ENCODE assay signal across 29 cellular contexts in genomic region chr1:201606581-201606980, GRCh38.
"Had no signal": no experiment of that assay in that cellular context is flagged by ENCODE, and none has a peak within 500 bp of the region (broad histone marks: within the 10 kb centered on the region; RNA-seq: fewer than 3 reads in every experiment).

No MANE protein-coding gene starts in this region.

- H3K36me3 ChIP-seq: breast epithelium, ovary, tibial nerve, WERI-Rb-1 had no signal

- H3K4me1 ChIP-seq: breast epithelium had no signal

- H3K9me3 ChIP-seq: breast epithelium, ovary, tibial nerve had no signal

- H3K27ac ChIP-seq: breast epithelium, ovary, tibial nerve, WERI-Rb-1 had no signal

- H3K4me3 ChIP-seq: breast epithelium, ovary, skin epidermis, tibial nerve had no signal

- DNase-seq: activated CD4-positive, alpha-beta memory T cell treated with anti-CD3 and anti-CD28 coated beads, Interleukin-2, amount 10 ng/mL, durations not matched to agents 7 days and 5 days; activated CD4-positive, alpha-beta T cell treated with anti-CD3 and anti-CD28 coated beads, Interleukin-2, amount 10 ng/mL, durations not matched to agents 7 days and 5 days; activated CD4-positive, CD25-positive, alpha-beta regulatory T cell treated with anti-CD3 and anti-CD28 coated beads, Interleukin-2, amount 50 U/mL, for 72 hours; activated gamma-delta T cell treated with Interleukin-2 at 50 U/mL for 16 hours; activated naive CD4-positive, alpha-beta T cell treated with anti-CD3 and anti-CD28 coated beads, Interleukin-2, amount 50 U/mL, for 16 hours; activated T-cell treated with anti-CD3 and anti-CD28 coated beads, Interleukin-2, amount 50 U/mL, for 4 hours; central memory CD4-positive, alpha-beta T cell; islet precursor cell; left colon; mammary epithelial cell; naive B cell; nephron progenitor cell; ovary; stimulated activated CD4-positive, alpha-beta T cell treated with anti-CD3 and anti-CD28 coated beads, Interleukin-1b, Interleukin-23, amount 100 ng/mL, for 48 hours; stimulated activated CD4-positive, alpha-beta T cell treated with anti-CD3 and anti-CD28 coated beads, Interleukin-4, amount 100 ng/mL, for 4 hours; stimulated activated CD8-positive, alpha-beta memory T cell treated with anti-CD3 and anti-CD28 coated beads, Interleukin-4, amount 100 ng/mL, for 48 hours; stimulated activated naive CD8-positive, alpha-beta T cell treated with anti-CD3 and anti-CD28 coated beads, Interleukin-15, amount 100 ng/mL, for 72 hours; substantia nigra; T-helper 1 cell; WERI-Rb-1 had no signal

- H3K27me3 ChIP-seq: breast epithelium, ovary, tibial nerve had no signal

- FAIRE-seq: endothelial cell of umbilical vein, frontal cortex had no signal

- ATAC-seq: activated T-cell treated with anti-CD3 and anti-CD28 coated beads, Interleukin-2, amount 50 U/mL, for 4 hours; activated T-helper 17 cell treated with anti-CD3 and anti-CD28 coated beads, Interleukin-2, amount 50 U/mL, for 72 hours; esophagus mucosa; left colon; sciatic nerve; stimulated activated memory B cell treated with anti-CD40 and anti-IgM and Interleukin-4, amounts not matched to agents 10 μg/mL and 1 μg/mL and 100 μg/mL, for 72 hours; stimulated activated naive CD8-positive, alpha-beta T cell treated with anti-CD3 and anti-CD28 coated beads, Interleukin-15, amount 100 ng/mL, for 72 hours had no signal
